ENCODE assay signal across 24 cellular contexts in the genomic region with DNA sequence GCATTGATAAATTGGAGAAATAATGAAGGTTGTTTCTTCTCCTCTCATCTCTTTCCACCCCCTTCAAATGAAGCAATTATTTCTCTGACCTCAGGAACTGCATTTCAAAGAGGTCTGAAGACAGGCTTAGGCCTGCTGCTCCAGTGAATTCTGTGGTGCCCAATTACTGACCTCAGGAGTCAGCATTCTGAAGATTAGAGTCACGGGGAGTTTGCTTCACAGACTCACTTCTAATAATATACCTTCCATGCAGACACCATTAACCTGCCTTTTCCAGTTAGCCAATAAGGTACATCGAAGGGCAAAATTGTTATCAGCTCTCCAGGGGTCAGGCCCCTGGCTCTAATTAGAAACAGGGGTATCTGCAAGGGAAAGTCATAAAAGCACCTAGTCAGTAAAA.
"Had no signal": no experiment of that assay in that cellular context is flagged by ENCODE, and none has a peak within 500 bp of the region (broad histone marks: within the 10 kb centered on the region; RNA-seq: fewer than 3 reads in every experiment).

No MANE protein-coding gene starts in this region.

- H3K36me3 ChIP-seq: adrenal gland, breast epithelium had no signal

- ATAC-seq: activated CD8-positive, alpha-beta T cell treated with anti-CD3 and anti-CD28 coated beads, Interleukin-2, amount 10 ng/mL, durations not matched to agents 7 days and 5 days had no signal

- H3K9me3 ChIP-seq: adrenal gland had no signal

- H3K27me3 ChIP-seq: adrenal gland, breast epithelium had no signal

- DNase-seq: activated CD4-positive, alpha-beta T cell treated with anti-CD3 and anti-CD28 coated beads, Interleukin-2, amount 10 ng/mL, durations not matched to agents 7 days and 5 days; activated CD4-positive, CD25-positive, alpha-beta regulatory T cell; activated CD8-positive, alpha-beta memory T cell treated with anti-CD3 and anti-CD28 coated beads, Interleukin-2, amount 50 U/mL, for 48 hours; activated CD8-positive, alpha-beta T cell treated with anti-CD3 and anti-CD28 coated beads, Interleukin-2, amount 10 ng/mL, durations not matched to agents 7 days and 5 days; activated naive CD4-positive, alpha-beta T cell treated with anti-CD3 and anti-CD28 coated beads, Interleukin-2, amount 50 U/mL, for 16 hours; activated naive CD8-positive, alpha-beta T cell treated with anti-CD3 and anti-CD28 coated beads, Interleukin-2, amount 10 ng/mL, durations not matched to agents 7 days and 5 days; activated T-cell treated with anti-CD3 and anti-CD28 coated beads, Interleukin-2, amount 50 U/mL, for 1 hour; adrenal gland; anterior cingulate cortex; Kasumi-1; KBM-7; NCI-H1048; NCI-H146; NCI-H187 treated with DMSO at 0.1 percent for 48 hours; NCI-H2081 treated with DMSO at 0.1 percent for 48 hours; NCI-H2171; NCI-H2227 treated with DMSO at 0.1 percent for 48 hours; NCI-H526 treated with DMSO at 0.1 percent for 48 hours; NCI-H82; SIG-M5; T-helper 1 cell had no signal

- H3K4me1 ChIP-seq: adrenal gland, breast epithelium had no signal

- H3K4me3 ChIP-seq: adrenal gland, breast epithelium, SK-N-MC had no signal

- H3K27ac ChIP-seq: adrenal gland, breast epithelium, SK-N-MC, VCaP had no signal
